ENCODE assay signal across 28 cellular contexts in genomic region chr1:209074575-209075250, GRCh38.
"Had no signal": no experiment of that assay in that cellular context is flagged by ENCODE, and none has a peak within 500 bp of the region (broad histone marks: within the 10 kb centered on the region; RNA-seq: fewer than 3 reads in every experiment).

No MANE protein-coding gene starts in this region.

- H3K4me1 ChIP-seq: ascending aorta had no signal

- ATAC-seq: activated CD8-positive, alpha-beta T cell treated with anti-CD3 and anti-CD28 coated beads for 36 hours; activated naive CD8-positive, alpha-beta T cell treated with anti-CD3 and anti-CD28 coated beads, Interleukin-2, amount 50 U/mL, for 24 hours had no signal

- H3K4me3 ChIP-seq: ascending aorta, cardiac muscle cell had no signal

- H3K9me3 ChIP-seq: ascending aorta had no signal

- H3K27ac ChIP-seq: ascending aorta, cardiac muscle cell, VCaP had no signal

- FAIRE-seq: bronchial epithelial cell had no signal

- H3K27me3 ChIP-seq: ascending aorta, cardiac muscle cell had no signal

- H3K36me3 ChIP-seq: ascending aorta, cardiac muscle cell had no signal

- DNase-seq: activated B cell treated with CpG ODN at 0.5 μM for 24 hours; activated CD4-positive, alpha-beta memory T cell treated with anti-CD3 and anti-CD28 coated beads for 36 hours; activated CD4-positive, alpha-beta T cell treated with anti-CD3 and anti-CD28 coated beads for 4 hours; activated CD4-positive, alpha-beta T cell treated with anti-CD3 and anti-CD28 coated beads, Interleukin-2, amount 10 ng/mL, durations not matched to agents 24 days and 14 days; activated CD4-positive, alpha-beta T cell treated with anti-CD3 and anti-CD28 coated beads, Interleukin-2, amount 50 U/mL, for 1 hour; activated CD4-positive, alpha-beta T cell treated with anti-CD3 and anti-CD28 coated beads, Interleukin-2, amount 50 U/mL, for 4 hours; activated CD4-positive, CD25-positive, alpha-beta regulatory T cell treated with anti-CD3 and anti-CD28 coated beads, Interleukin-2, amount 50 U/mL, for 72 hours; activated CD8-positive, alpha-beta memory T cell treated with anti-CD3 and anti-CD28 coated beads, Interleukin-2, amount 50 U/mL, for 4 hours; activated CD8-positive, alpha-beta T cell treated with anti-CD3 and anti-CD28 coated beads for 36 hours; activated effector memory CD4-positive, alpha-beta T cell treated with Interleukin-2 at 50 U/mL for 16 hours; activated gamma-delta T cell; activated naive CD4-positive, alpha-beta T cell treated with anti-CD3 and anti-CD28 coated beads, Interleukin-2, amount 10 ng/mL, durations not matched to agents 7 days and 5 days; activated naive CD4-positive, alpha-beta T cell treated with Interleukin-2 at 50 U/mL for 16 hours; activated naive CD8-positive, alpha-beta T cell treated with anti-CD3 and anti-CD28 coated beads, Interleukin-2, amount 10 ng/mL, durations not matched to agents 7 days and 5 days; activated naive CD8-positive, alpha-beta T cell treated with anti-CD3 and anti-CD28 coated beads, Interleukin-2, amount 50 U/mL, for 24 hours; activated T-cell treated with anti-CD3 and anti-CD28 coated beads, Interleukin-2, amount 50 U/mL, for 24 hours; activated T-cell treated with anti-CD3 and anti-CD28 coated beads, Interleukin-2, amount 50 U/mL, for 48 hours; amygdala; anterior cingulate cortex; caudate nucleus; cerebellar nuclear complex; T-helper 1 cell; T-helper 2 cell; T-helper 9 cell had no signal
